17 cellular contexts compared by ENCODE assay signal in genomic region chr2:3913252-3913651, GRCh38.
DNase-seq lines count a peak whose midpoint lies in the region; ATAC-seq and TF ChIP-seq lines count a peak whose summit lies in the region.
"Had no signal": no experiment of that assay in that cellular context is flagged by ENCODE, and none has a peak within 500 bp of the region (broad histone marks: within the 10 kb centered on the region; RNA-seq: fewer than 3 reads in every experiment).

No MANE protein-coding gene starts in this region.

- intact Hi-C loops in heart left ventricle (cut with DNase I): no loop called here
- intact Hi-C loops in Right ventricle myocardium inferior (cut with DNase I): no loop called here
- intact Hi-C loops in lower leg skin (cut with DNase I; ENCODE audit: low total_unique reads): no loop called here

- peaks cover 29% of the 10 kb centered on the region for H3K4me1 Mint-ChIP-seq in brain

- TF ChIP-seq POLR2A in heart left ventricle (IDR thresholded peaks at IDR 0.05) (no peak), lower leg skin (IDR thresholded peaks at IDR 0.05) (no peak)

- peak overlapping the region in 3 of 5 experiments; percentile 18 to 88 (median 64) for H3K27ac Mint-ChIP-seq in brain

- WGBS in heart left ventricle, 4 donors: 45 to 52% (median 49%) methylated on average over 11 of the region's 11 CpGs
- WGBS in lower leg skin, 2 donors: 28 to 34% methylated on average over 11 of the region's 11 CpGs

- peaks cover 0 to 9% (median 0%) of the 10 kb centered on the region in 12 donors for H3K9me3 ChIP-seq in heart left ventricle

- TF ChIP-seq CTCF in heart left ventricle (IDR thresholded peaks at IDR 0.05): no peak
- no peak for TF ChIP-seq CTCF in brain (conservative IDR thresholded peaks at IDR 0.05)
- TF ChIP-seq CTCF in retinal pigment epithelial cell (conservative IDR thresholded peaks at IDR 0.05; ENCODE audit: low read depth, low read length): no peak
- TF ChIP-seq CTCF in lower leg skin (IDR thresholded peaks at IDR 0.05): no peak

- DNase-seq in heart left ventricle: peak in 1 of 5 donors; percentile 17
- no peak for DNase-seq in Right ventricle myocardium inferior (ENCODE audit: missing footprints)
- peak; percentile 21 for DNase-seq in inferior parietal cortex (ENCODE audit: extremely low spot score)
- DNase-seq in retinal pigment epithelial cell (ENCODE audit: low read depth): no peak
- no peak for DNase-seq in lower leg skin (ENCODE audit: low spot score in 2 of 2)
- DNase-seq in nucleus accumbens (lab: John Stamatoyannopoulos, UW): no peak
- DNase-seq: DMS 273 treated with DMSO at 0.1 percent for 48 hours, GOT3, KG1, NCI-H1048, NCI-H1436 treated with DMSO at 0.1 percent for 48 hours, NCI-H524 treated with DMSO at 0.1 percent for 48 hours had no signal

- H3K9me3 Mint-ChIP-seq in brain: peaks cover 12 to 38% (median 17%) of the 10 kb centered on the region in 5 experiments

- peak overlapping the region in 11 of 12 donors; percentile 5 to 62 (median 20) for H3K27ac ChIP-seq in heart left ventricle
- H3K27ac ChIP-seq: 22Rv1; BLaER1 treated with 17β-estradiol and CSF1 and Interleukin-3, amounts not matched to agents 10 nM and 100 nM had no signal

- H3K27me3 Mint-ChIP-seq in brain: peaks cover 12% of the 10 kb centered on the region

- H3K4me3 Mint-ChIP-seq in brain: peak overlapping the region in 2 of 5 experiments; percentile 24 to 49

- no peaks in the 10 kb centered on the region for H3K36me3 ChIP-seq in heart left ventricle

- H3K36me3 Mint-ChIP-seq in brain: no peaks in the 10 kb centered on the region

- no peak overlapping the region for H3K4me3 ChIP-seq in heart left ventricle
- H3K4me3 ChIP-seq in retinal pigment epithelial cell (ENCODE audit: low read length): peak overlapping the region; percentile 25
- H3K4me3 ChIP-seq in lower leg skin (ENCODE audit: low read depth, poor library complexity, severe bottlenecking): no peak overlapping the region
- H3K4me3 ChIP-seq: BLaER1 treated with 17β-estradiol and CSF1 and Interleukin-3, amounts not matched to agents 10 nM and 100 nM had no signal

- no peaks in the 10 kb centered on the region for H3K27me3 ChIP-seq in heart left ventricle
- H3K27me3 ChIP-seq: BLaER1 treated with 17β-estradiol and CSF1 and Interleukin-3, amounts not matched to agents 10 nM and 100 nM had no signal

- ATAC-seq in heart left ventricle (peak; percentile 47 to 92 (median 62)), Right ventricle myocardium inferior (no peak), HG03457 (IDR thresholded peaks at IDR 0.05; ENCODE audit: unreplicated experiment) (no peak)
- ATAC-seq: Panc1 had no signal

- peaks cover 0 to 13% (median 2%) of the 10 kb centered on the region in 12 donors for H3K4me1 ChIP-seq in heart left ventricle
- H3K4me1 ChIP-seq: BLaER1 treated with 17β-estradiol and CSF1 and Interleukin-3, amounts not matched to agents 10 nM and 100 nM had no signal

Comparison
In these comparisons a context has a peak if more than half of its experiments do, and no peak if none do; other contexts are left out.
1. ATAC-seq: peak in heart left ventricle (4 of 4); none in Right ventricle myocardium inferior (single experiment) and HG03457 (single experiment).